24 cellular contexts compared by ENCODE assay signal in the genomic region with DNA sequence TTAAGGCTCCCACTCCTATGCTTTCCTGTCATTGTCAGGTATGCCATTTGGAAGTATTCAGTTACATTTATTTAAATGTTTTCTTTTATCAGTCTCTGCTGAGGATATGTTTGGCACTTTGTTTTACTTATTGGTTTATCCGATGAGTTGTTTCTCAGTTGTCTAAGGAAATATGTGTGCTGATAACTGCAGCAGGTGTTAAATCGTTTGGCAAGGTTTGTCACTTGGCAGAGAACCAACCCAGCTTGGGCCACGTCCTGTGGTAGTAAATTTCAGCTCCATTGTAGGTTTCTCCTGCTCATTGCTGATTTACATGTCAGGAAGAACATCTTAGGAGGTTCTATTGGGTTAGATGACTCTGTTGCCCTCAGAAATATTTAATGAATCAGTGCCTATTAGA.
A peak's percentile ranks its signal among the peaks of the same experiment; 100 is the strongest.
DNase-seq lines count a peak whose midpoint lies in the region; ATAC-seq lines count a peak whose summit lies in the region.
"Had no signal": no experiment of that assay in that cellular context is flagged by ENCODE, and none has a peak within 500 bp of the region (broad histone marks: within the 10 kb centered on the region; RNA-seq: fewer than 3 reads in every experiment).

No MANE protein-coding gene starts in this region.

- H3K9me3 ChIP-seq in HAP-1 = no peaks in the 10 kb centered on the region
- H3K9me3 ChIP-seq: Caco-2, esophagus squamous epithelium, psoas muscle, upper lobe of right lung had no signal

- peak; percentile 70 for DNase-seq in DMS 273 (lab: John Stamatoyannopoulos, UW; ENCODE audit: unreplicated experiment)
- DNase-seq in DMS 273 treated with DMSO at 0.1 percent for 48 hours (lab: John Stamatoyannopoulos, UW) = no peak
- DNase-seq in NCI-H1092 treated with DMSO at 0.1 percent for 48 hours (lab: John Stamatoyannopoulos, UW) = peak; percentile 86
- DNase-seq in NCI-H345 (lab: John Stamatoyannopoulos, UW) = peak; percentile 86
- DNase-seq in kidney tubule cell (ENCODE audit: low spot score) = peak; percentile 9
- DNase-seq in HAP-1 (ENCODE audit: low spot score in 2 of 2) = no peak
- DNase-seq: activated CD4-positive, alpha-beta T cell treated with anti-CD3 and anti-CD28 coated beads, Interleukin-2, amount 10 ng/mL, durations not matched to agents 24 days and 14 days; activated CD8-positive, alpha-beta memory T cell treated with anti-CD3 and anti-CD28 coated beads, Interleukin-2, amount 50 U/mL, for 48 hours; activated effector memory CD4-positive, alpha-beta T cell treated with Interleukin-2 at 50 U/mL for 16 hours; Caco-2; central memory CD4-positive, alpha-beta T cell; esophagus squamous epithelium; left cardiac atrium; midbrain; NCI-H446; psoas muscle; Right ventricle myocardium superior; stimulated activated CD4-positive, alpha-beta T cell treated with anti-CD3 and anti-CD28 coated beads, Interleukin-2, amount 100 ng/mL, for 48 hours; stimulated activated naive CD8-positive, alpha-beta T cell treated with anti-CD3 and anti-CD28 coated beads, Interleukin-15, amount 100 ng/mL, for 72 hours; T-helper 1 cell; upper lobe of right lung had no signal

- H3K36me3 ChIP-seq in HAP-1 (replicated peaks) = no peaks in the 10 kb centered on the region
- H3K36me3 ChIP-seq: esophagus squamous epithelium, upper lobe of right lung had no signal

- H3K4me1 ChIP-seq in HAP-1 = no peaks in the 10 kb centered on the region
- H3K4me1 ChIP-seq: psoas muscle, upper lobe of right lung had no signal

- H3K4me3 ChIP-seq in HAP-1 = no peak overlapping the region
- H3K4me3 ChIP-seq: esophagus squamous epithelium, psoas muscle, skin epidermis, upper lobe of right lung had no signal

- in situ Hi-C loops in HAP-1 (cut with MboI; ENCODE audit: low sequenced_read_pairs) = no loop called here

- no peaks in the 10 kb centered on the region for H3K27me3 ChIP-seq in HAP-1 (ENCODE audit: low read depth)
- H3K27me3 ChIP-seq: esophagus squamous epithelium, upper lobe of right lung had no signal

- ATAC-seq in HG02885 (IDR thresholded peaks at IDR 0.05; ENCODE audit: poor library complexity, unreplicated experiment) (no peak), HG02840 (IDR thresholded peaks at IDR 0.05; ENCODE audit: low FRiP score, unreplicated experiment) (no peak)
- ATAC-seq: left cardiac atrium; psoas muscle; stimulated activated naive CD8-positive, alpha-beta T cell treated with anti-CD3 and anti-CD28 coated beads, Interleukin-15, amount 100 ng/mL, for 72 hours; upper lobe of right lung had no signal

Comparison
In these comparisons a context has a peak if more than half of its experiments do, and no peak if none do; other contexts are left out.
1. DNase-seq: peak in DMS 273 (single experiment), NCI-H1092 treated with DMSO at 0.1 percent for 48 hours (single experiment), NCI-H345 (single experiment) and kidney tubule cell (single experiment); none in DMS 273 treated with DMSO at 0.1 percent for 48 hours (single experiment) and HAP-1 (0 of 2).